10 cellular contexts compared by ENCODE assay signal in the genomic region with DNA sequence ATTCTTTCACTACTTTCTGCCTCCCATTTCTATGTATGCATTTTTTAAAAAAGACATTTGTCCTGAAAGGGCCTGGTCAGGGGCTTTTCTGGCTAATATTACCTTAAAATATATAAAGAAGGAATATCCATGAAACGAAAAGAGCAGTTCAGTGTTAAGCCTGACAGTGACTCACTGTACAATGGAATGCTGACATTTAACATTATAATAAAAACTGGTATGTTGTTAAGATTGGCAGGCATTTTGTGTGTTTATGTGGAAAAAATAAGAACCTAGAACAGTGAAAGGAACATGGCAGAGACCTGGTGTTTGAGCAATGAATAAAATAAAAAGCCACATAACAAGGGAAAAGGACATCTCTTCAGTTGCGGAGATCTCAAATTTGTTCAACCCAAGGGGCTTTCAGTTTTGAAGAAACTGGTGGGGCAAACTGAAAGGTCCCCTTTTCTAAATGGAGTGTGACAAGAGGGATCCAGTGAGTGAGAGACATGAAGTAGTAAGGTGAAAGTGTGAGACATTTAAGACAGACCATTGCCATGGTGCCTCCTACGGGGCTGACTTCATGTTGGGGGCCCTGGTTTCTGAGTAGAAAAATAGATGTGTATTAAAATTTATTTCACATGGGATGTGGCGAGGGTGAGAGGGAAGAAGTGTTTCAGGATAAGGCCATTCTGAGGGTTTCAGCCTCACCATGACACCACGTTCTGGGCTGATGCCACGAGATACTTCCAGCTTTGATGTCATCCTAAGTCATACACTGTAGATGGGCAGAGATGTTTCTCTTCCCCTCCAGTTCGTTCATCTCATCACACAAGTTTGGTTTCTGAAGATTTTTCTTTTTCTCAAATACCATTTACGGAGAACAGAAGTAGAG.
A peak's percentile ranks its signal among the peaks of the same experiment; 100 is the strongest.
DNase-seq lines count a peak whose midpoint lies in the region; ATAC-seq, FAIRE-seq and TF ChIP-seq lines count a peak whose summit lies in the region.
"Had no signal": no experiment of that assay in that cellular context is flagged by ENCODE, and none has a peak within 500 bp of the region (broad histone marks: within the 10 kb centered on the region; RNA-seq: fewer than 3 reads in every experiment).

No MANE protein-coding gene starts in this region.

- no peak for TF ChIP-seq CTCF in endothelial cell of umbilical vein (IDR thresholded peaks at IDR 0.05; ENCODE audit: extremely low read depth in 1 of 2, insufficient read depth in 1 of 2, low read depth in 1 of 2, low read length in 2 of 2)
- no peak for TF ChIP-seq CTCF in smooth muscle cell (IDR thresholded peaks at IDR 0.05; ENCODE audit: borderline replicate concordance, insufficient read depth, poor library complexity, severe bottlenecking)
- no peak for TF ChIP-seq CTCF in vagina (IDR thresholded peaks at IDR 0.05)

- no peaks in the 10 kb centered on the region for H3K9me3 ChIP-seq in endothelial cell of umbilical vein (replicated peaks; ENCODE audit: control insufficient read depth, insufficient read depth, low read length)
- H3K9me3 ChIP-seq in smooth muscle cell (replicated peaks; ENCODE audit: low read depth): no peaks in the 10 kb centered on the region
- no peaks in the 10 kb centered on the region for H3K9me3 ChIP-seq in vagina

- H3K36me3 ChIP-seq in endothelial cell of umbilical vein (ENCODE audit: control insufficient read depth in 2 of 2, extremely low read depth in 1 of 2, insufficient read depth in 2 of 2, low read length in 2 of 2) (no peaks in the 10 kb centered on the region), smooth muscle cell (ENCODE audit: low read depth) (no peaks in the 10 kb centered on the region), vagina (no peaks in the 10 kb centered on the region)

- H3K9ac ChIP-seq in endothelial cell of umbilical vein (replicated peaks; ENCODE audit: extremely low read depth, insufficient read depth, low read length) (no peak overlapping the region), smooth muscle cell (ENCODE audit: low read depth) (no peak overlapping the region)

- H3K4me2 ChIP-seq in endothelial cell of umbilical vein (ENCODE audit: insufficient read depth, low read length) (peak overlapping the region; percentile 47), smooth muscle cell (peak overlapping the region; percentile 57)

- no TSS peak for BruUV-seq in endothelial cell of umbilical vein (replicated peaks; lab: Mats Ljungman, UMichigan)

- CTCF ChIA-PET in endothelial cell of umbilical vein (lab: Charles Lee): interaction anchor here (0.6 to 1.6 kb wide), 2 partner anchors 81 to 132 kb away, joined by 3 to 5 read pairs; no protein-coding TSS in a partner anchor

- DNase-seq in GM04503 (ENCODE audit: low read depth) (peak; percentile 6), endothelial cell of umbilical vein (ENCODE audit: low read depth, low spot score) (peak; percentile 56), smooth muscle cell (lab: John Stamatoyannopoulos, UW; ENCODE audit: unreplicated experiment) (no peak), HPDE6-E6E7 (ENCODE audit: extremely low spot score) (no peak), vagina (ENCODE audit: extremely low spot score in 2 of 2) (no peak)
- DNase-seq: NCI-H510A; stimulated activated CD4-positive, alpha-beta T cell treated with anti-CD3 and anti-CD28 coated beads, Interleukin-12 subunit alpha, Interleukin-12 subunit beta, amount 100 ng/mL, for 4 hours had no signal

- H3K4me3 ChIP-seq in endothelial cell of umbilical vein (replicated peaks in 1 of 3; ENCODE audit: insufficient read depth in 1 of 3, low read depth in 1 of 3, low read length in 3 of 3): no peak overlapping the region
- H3K4me3 ChIP-seq in smooth muscle cell: no peak overlapping the region
- no peak overlapping the region for H3K4me3 ChIP-seq in vagina

- peak; percentile 57 for ATAC-seq in SK-N-SH treated with all-trans-retinoic acid at 6 μM for 48 hours
- ATAC-seq in GM21526 (IDR thresholded peaks at IDR 0.05; ENCODE audit: low FRiP score, unreplicated experiment): no peak

- H3K79me2 ChIP-seq in endothelial cell of umbilical vein (ENCODE audit: control insufficient read depth, insufficient read depth, low read length) (no peaks in the 10 kb centered on the region), smooth muscle cell (ENCODE audit: low read depth) (no peaks in the 10 kb centered on the region)

- intact Hi-C loops in endothelial cell of umbilical vein (cut with micrococcal nuclease) (loop anchor here (5.0 to 10.0 kb wide), 3 partner anchors 325 to 1078 kb away; a partner anchor contains a TSS), vagina (cut with DNase I) (no loop called here)

- dilution Hi-C loops in endothelial cell of umbilical vein (cut with MboI; ENCODE audit: extremely low pct_ligation_motif_present, low sequenced_read_pairs): no loop called here

- H3K27ac ChIP-seq in endothelial cell of umbilical vein (ENCODE audit: insufficient read depth, low read depth, low read length) (peak overlapping the region; percentile 88), smooth muscle cell (ENCODE audit: low read depth) (peak overlapping the region; percentile 80), vagina (no peak overlapping the region)

- H3K27me3 ChIP-seq in endothelial cell of umbilical vein (ENCODE audit: control insufficient read depth in 2 of 2, insufficient read depth in 2 of 2, low read length in 2 of 2) (no peaks in the 10 kb centered on the region), smooth muscle cell (ENCODE audit: low read depth) (no peaks in the 10 kb centered on the region), vagina (no peaks in the 10 kb centered on the region)

- H2AFZ ChIP-seq in endothelial cell of umbilical vein (ENCODE audit: low read depth, low read length) (no peak overlapping the region), smooth muscle cell (ENCODE audit: low read depth) (no peak overlapping the region)

- H3K4me1 ChIP-seq in endothelial cell of umbilical vein (ENCODE audit: control insufficient read depth, extremely low read depth, insufficient read depth, low read length): peaks cover 35% of the 10 kb centered on the region
- peaks cover 27% of the 10 kb centered on the region for H3K4me1 ChIP-seq in smooth muscle cell (ENCODE audit: low read depth)
- H3K4me1 ChIP-seq in vagina: peaks cover 26% of the 10 kb centered on the region

- H3F3A ChIP-seq in smooth muscle cell (ENCODE audit: low read depth): peaks cover 11% of the 10 kb centered on the region

- TF ChIP-seq POLR2A in endothelial cell of umbilical vein (IDR thresholded peaks at IDR 0.05; ENCODE audit: low read depth, low read length) (no peak), vagina (IDR thresholded peaks at IDR 0.05) (no peak)

- WGBS in smooth muscle cell (ENCODE audit: low lambda C conversion rate): 84% methylated on average over 8 of the region's 8 CpGs

- POLR2A ChIA-PET in endothelial cell of umbilical vein (lab: Charles Lee): no interaction called here

- no peaks in the 10 kb centered on the region for H4K20me1 ChIP-seq in endothelial cell of umbilical vein (replicated peaks; ENCODE audit: control insufficient read depth, extremely low read depth, insufficient read depth, low read length)
- no peaks in the 10 kb centered on the region for H4K20me1 ChIP-seq in smooth muscle cell (ENCODE audit: low read depth)

- FAIRE-seq in endothelial cell of umbilical vein (lab: Jason Lieb, UNC): no peak
- FAIRE-seq: frontal cortex had no signal

- H3K9me1 ChIP-seq in endothelial cell of umbilical vein (replicated peaks; ENCODE audit: control insufficient read depth, extremely low read depth, insufficient read depth, low read length): no peaks in the 10 kb centered on the region

TF ChIP-seq in SK-N-SH treated with all-trans-retinoic acid at 6 μM for 48 hours, 23 proteins besides CTCF, POLR2A, EP300 and RAD21:
- TF ChIP-seq ZFP3 (CRISPR knock-in tag; IDR thresholded peaks at IDR 0.05) (no peak), CSDC2 (CRISPR knock-in tag; IDR thresholded peaks at IDR 0.05) (no peak)
- TF ChIP-seq, protein P1, sequence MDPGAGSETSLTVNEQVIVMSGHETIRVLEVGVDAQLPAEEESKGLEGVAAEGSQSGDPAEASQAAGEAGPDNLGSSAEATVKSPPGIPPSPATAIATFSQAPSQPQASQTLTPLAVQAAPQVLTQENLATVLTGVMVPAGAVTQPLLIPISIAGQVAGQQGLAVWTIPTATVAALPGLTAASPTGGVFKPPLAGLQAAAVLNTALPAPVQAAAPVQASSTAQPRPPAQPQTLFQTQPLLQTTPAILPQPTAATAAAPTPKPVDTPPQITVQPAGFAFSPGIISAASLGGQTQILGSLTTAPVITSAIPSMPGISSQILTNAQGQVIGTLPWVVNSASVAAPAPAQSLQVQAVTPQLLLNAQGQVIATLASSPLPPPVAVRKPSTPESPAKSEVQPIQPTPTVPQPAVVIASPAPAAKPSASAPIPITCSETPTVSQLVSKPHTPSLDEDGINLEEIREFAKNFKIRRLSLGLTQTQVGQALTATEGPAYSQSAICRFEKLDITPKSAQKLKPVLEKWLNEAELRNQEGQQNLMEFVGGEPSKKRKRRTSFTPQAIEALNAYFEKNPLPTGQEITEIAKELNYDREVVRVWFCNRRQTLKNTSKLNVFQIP (CRISPR knock-in tag; IDR thresholded peaks at IDR 0.05; ENCODE audit: borderline replicate concordance, low read depth): no peak

TF ChIP-seq in endothelial cell of umbilical vein, 7 proteins besides CTCF, POLR2A, EP300 and RAD21:
- peak; percentile 29 for TF ChIP-seq FOS (IDR thresholded peaks at IDR 0.05; ENCODE audit: borderline replicate concordance, insufficient read depth, low read length)
- TF ChIP-seq GATA2 (IDR thresholded peaks at IDR 0.05; ENCODE audit: insufficient read depth, insufficient read length, low read depth, low read length): no peak

Comparison
In these comparisons a context has a peak if more than half of its experiments do, and no peak if none do; other contexts are left out.
1. DNase-seq: peak in GM04503 (single experiment) and endothelial cell of umbilical vein (single experiment); none in smooth muscle cell (single experiment), HPDE6-E6E7 (single experiment) and vagina (0 of 2).